ENCODE assay signal across 1 cellular context in the genomic region with DNA sequence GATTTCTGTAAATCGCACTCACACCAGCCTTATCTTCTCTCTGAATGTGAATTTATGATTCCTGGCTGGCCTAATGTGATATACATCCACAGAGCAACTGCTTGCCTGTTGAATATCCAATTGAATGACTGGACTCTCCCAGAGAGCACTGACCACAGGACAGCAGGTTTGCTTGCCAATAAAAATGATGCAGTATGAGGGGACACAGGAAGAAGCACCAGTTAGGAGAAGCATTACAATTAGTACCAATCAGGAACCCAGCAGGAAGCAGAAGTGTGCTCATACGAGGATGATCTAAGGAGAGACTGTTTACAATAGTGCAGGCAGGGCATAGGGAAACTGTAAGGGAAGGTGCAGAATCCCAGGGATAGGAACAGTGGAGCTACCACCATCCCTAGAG.
TF ChIP-seq lines count a peak whose summit lies in the region.

No MANE protein-coding gene starts in this region.

TF ChIP-seq in SK-N-SH, 30 proteins besides CTCF, POLR2A, EP300 and RAD21 (continued from another document):
- no peak for TF ChIP-seq POLR2AphosphoS5 (IDR thresholded peaks at IDR 0.05; ENCODE audit: low read depth, low read length)
- no peak for TF ChIP-seq ELF1 (IDR thresholded peaks at IDR 0.05)
- TF ChIP-seq, protein P1, sequence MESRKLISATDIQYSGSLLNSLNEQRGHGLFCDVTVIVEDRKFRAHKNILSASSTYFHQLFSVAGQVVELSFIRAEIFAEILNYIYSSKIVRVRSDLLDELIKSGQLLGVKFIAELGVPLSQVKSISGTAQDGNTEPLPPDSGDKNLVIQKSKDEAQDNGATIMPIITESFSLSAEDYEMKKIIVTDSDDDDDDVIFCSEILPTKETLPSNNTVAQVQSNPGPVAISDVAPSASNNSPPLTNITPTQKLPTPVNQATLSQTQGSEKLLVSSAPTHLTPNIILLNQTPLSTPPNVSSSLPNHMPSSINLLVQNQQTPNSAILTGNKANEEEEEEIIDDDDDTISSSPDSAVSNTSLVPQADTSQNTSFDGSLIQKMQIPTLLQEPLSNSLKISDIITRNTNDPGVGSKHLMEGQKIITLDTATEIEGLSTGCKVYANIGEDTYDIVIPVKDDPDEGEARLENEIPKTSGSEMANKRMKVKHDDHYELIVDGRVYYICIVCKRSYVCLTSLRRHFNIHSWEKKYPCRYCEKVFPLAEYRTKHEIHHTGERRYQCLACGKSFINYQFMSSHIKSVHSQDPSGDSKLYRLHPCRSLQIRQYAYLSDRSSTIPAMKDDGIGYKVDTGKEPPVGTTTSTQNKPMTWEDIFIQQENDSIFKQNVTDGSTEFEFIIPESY (IDR thresholded peaks at IDR 0.05; ENCODE audit: borderline replicate concordance, low read depth) = no peak
- TF ChIP-seq, protein P2, sequence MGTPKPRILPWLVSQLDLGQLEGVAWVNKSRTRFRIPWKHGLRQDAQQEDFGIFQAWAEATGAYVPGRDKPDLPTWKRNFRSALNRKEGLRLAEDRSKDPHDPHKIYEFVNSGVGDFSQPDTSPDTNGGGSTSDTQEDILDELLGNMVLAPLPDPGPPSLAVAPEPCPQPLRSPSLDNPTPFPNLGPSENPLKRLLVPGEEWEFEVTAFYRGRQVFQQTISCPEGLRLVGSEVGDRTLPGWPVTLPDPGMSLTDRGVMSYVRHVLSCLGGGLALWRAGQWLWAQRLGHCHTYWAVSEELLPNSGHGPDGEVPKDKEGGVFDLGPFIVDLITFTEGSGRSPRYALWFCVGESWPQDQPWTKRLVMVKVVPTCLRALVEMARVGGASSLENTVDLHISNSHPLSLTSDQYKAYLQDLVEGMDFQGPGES (IDR thresholded peaks at IDR 0.05; ENCODE audit: low read depth, low read length) = no peak
- no peak for TF ChIP-seq RFX5 (IDR thresholded peaks at IDR 0.05; ENCODE audit: low read length)
